11 cellular contexts compared by ENCODE assay signal in genomic region chr6:23174781-23175361, GRCh38.
A peak's percentile ranks its signal among the peaks of the same experiment; 100 is the strongest.
DNase-seq lines count a peak whose midpoint lies in the region; ATAC-seq, FAIRE-seq and TF ChIP-seq lines count a peak whose summit lies in the region.
"Had no signal": no experiment of that assay in that cellular context is flagged by ENCODE, and none has a peak within 500 bp of the region (broad histone marks: within the 10 kb centered on the region; RNA-seq: fewer than 3 reads in every experiment).

No MANE protein-coding gene starts in this region.

- intact Hi-C loops in GM12878 (cut with micrococcal nuclease; ENCODE audit: unreplicated experiment) (no loop called here), right cardiac atrium (cut with DNase I) (no loop called here)

- H3K4ac ChIP-seq in mesenchymal stem cell (ENCODE audit: low read depth in 1 of 2, low read length in 2 of 2), result no peak overlapping the region

- no peak overlapping the region for H3K18ac ChIP-seq in mesenchymal stem cell (ENCODE audit: low read depth in 1 of 2, low read length in 2 of 2)

- H3K4me3 ChIP-seq in AG09309 (ENCODE audit: control insufficient read depth, low read depth, low read length) (no peak overlapping the region), GM12878 (no peak overlapping the region), mesenchymal stem cell (ENCODE audit: insufficient read depth in 1 of 2, low read depth in 1 of 2, low read length in 2 of 2) (peak overlapping the region in 1 of 2 experiments; percentile 36), right cardiac atrium (ENCODE audit: low read length) (no peak overlapping the region)
- H3K4me3 ChIP-seq: SK-N-MC had no signal

- H2BK15ac ChIP-seq in mesenchymal stem cell (ENCODE audit: low read depth, poor library complexity, severe bottlenecking), result no peak overlapping the region

- H2AK5ac ChIP-seq in mesenchymal stem cell (ENCODE audit: low read length, severe bottlenecking), result no peak overlapping the region

- WGBS in GM12878 (ENCODE audit: insufficient coverage, insufficient replicate concordance, low lambda C conversion rate, missing lambda C conversion rate), result 25% methylated on average over 7 of the region's 7 CpGs
- 11% methylated on average over 2 of the region's 7 CpGs for WGBS in mesenchymal stem cell
- 93% methylated on average over 7 of the region's 7 CpGs for WGBS in right cardiac atrium

- no peaks in the 10 kb centered on the region for H3K79me1 ChIP-seq in mesenchymal stem cell (replicated peaks; ENCODE audit: low read length, poor library complexity, severe bottlenecking)

- H3K36me3 ChIP-seq in GM12878 (ENCODE audit: control insufficient read depth in 2 of 2, insufficient read depth in 2 of 2, low read length in 1 of 2) (no peaks in the 10 kb centered on the region), mesenchymal stem cell (ENCODE audit: control insufficient read depth in 1 of 2, insufficient read depth in 2 of 2, low read depth in 1 of 2, low read length in 2 of 2) (no peaks in the 10 kb centered on the region)

- H2BK120ac ChIP-seq in mesenchymal stem cell (ENCODE audit: low read depth, low read length), result no peak overlapping the region

- no peak overlapping the region for H3K27ac ChIP-seq in GM12878 (ENCODE audit: control insufficient read depth, insufficient read depth)
- H3K27ac ChIP-seq in mesenchymal stem cell (ENCODE audit: low read length, poor library complexity, severe bottlenecking), result peak overlapping the region; percentile 49
- H3K27ac ChIP-seq in right cardiac atrium (ENCODE audit: low read length), result no peak overlapping the region
- H3K27ac ChIP-seq: SK-N-MC had no signal

- no peak overlapping the region for H3K14ac ChIP-seq in mesenchymal stem cell (ENCODE audit: low read length in 2 of 2)

- no peaks in the 10 kb centered on the region for H3K79me2 ChIP-seq in GM12878 (ENCODE audit: control insufficient read depth, insufficient read depth, low read length)

- peak; percentile 35; the same call in 2 of the 3 replicates for ATAC-seq in GM12878
- no peak for ATAC-seq in right cardiac atrium
- no peak for ATAC-seq in GM21515 (IDR thresholded peaks at IDR 0.05; ENCODE audit: unreplicated experiment)

- TF ChIP-seq POLR2A in GM12878 (IDR thresholded peaks at IDR 0.05; ENCODE audit: low read depth, low read length), result no peak

- TF ChIP-seq CTCF in AG09309 (IDR thresholded peaks at IDR 0.05; ENCODE audit: control insufficient read depth, insufficient read depth, low read depth, low read length, missing control alignments), result no peak
- no peak for TF ChIP-seq CTCF in GM12878 (IDR thresholded peaks at IDR 0.05 in 2 of 3, conservative IDR thresholded peaks at IDR 0.05 in 1 of 3; ENCODE audit: control insufficient read depth in 2 of 3, extremely low read depth in 1 of 3, insufficient read depth in 1 of 3, low read depth in 3 of 3, low read length in 3 of 3)

- H3K4me2 ChIP-seq in GM12878 (ENCODE audit: control insufficient read depth, insufficient read depth) (no peak overlapping the region), mesenchymal stem cell (ENCODE audit: low read length, poor library complexity, severe bottlenecking) (no peak overlapping the region)

- CTCF ChIA-PET in GM12878 (lab: Yijun Ruan, JAX), result no interaction called here

- TF ChIP-seq RAD21 in GM12878 (IDR thresholded peaks at IDR 0.05; ENCODE audit: insufficient read depth, low read depth, low read length), result no peak

- H3K27me3 ChIP-seq in GM12878 (replicated peaks in 1 of 2; ENCODE audit: control insufficient read depth in 2 of 2, insufficient read depth in 2 of 2, low read length in 1 of 2) (no peaks in the 10 kb centered on the region), mesenchymal stem cell (ENCODE audit: control insufficient read depth in 1 of 2, insufficient read depth in 1 of 2, low read length in 2 of 2) (no peaks in the 10 kb centered on the region), right cardiac atrium (ENCODE audit: control insufficient read depth, insufficient read depth) (no peaks in the 10 kb centered on the region)

- H3K23ac ChIP-seq in mesenchymal stem cell (ENCODE audit: low read length in 2 of 2), result no peak overlapping the region

- H3K9me3 ChIP-seq in GM12878 (replicated peaks; ENCODE audit: control insufficient read depth, insufficient read depth, low read length) (no peaks in the 10 kb centered on the region), mesenchymal stem cell (ENCODE audit: control insufficient read depth, low read length) (no peaks in the 10 kb centered on the region), right cardiac atrium (ENCODE audit: control insufficient read depth, low read length) (no peaks in the 10 kb centered on the region)

- DNase-seq in AG09309 (ENCODE audit: low read depth), result peak; percentile 96
- DNase-seq in HS-27A (ENCODE audit: low read depth), result peak; percentile 89
- DNase-seq in GM12878 (ENCODE audit: low read depth, low spot score), result no peak
- DNase-seq in mesenchymal stem cell, result peak; percentile 97
- no peak for DNase-seq in D341Med (ENCODE audit: low spot score)
- DNase-seq in right cardiac atrium, result no peak
- no peak for DNase-seq in RPMI8226
- DNase-seq: DMS79; stimulated activated CD4-positive, alpha-beta T cell treated with anti-CD3 and anti-CD28 coated beads, Interleukin-4, amount 100 ng/mL, for 4 hours had no signal

- SMC1A ChIA-PET in GM12878 (lab: Charles Lee; ENCODE audit: uncharacterized antibody, unreplicated experiment), result no interaction called here

- H2AFZ ChIP-seq in GM12878 (ENCODE audit: control insufficient read depth, low read depth, low read length) (no peak overlapping the region), mesenchymal stem cell (ENCODE audit: low read depth, low read length) (no peak overlapping the region)

- no peak for TF ChIP-seq EP300 in GM12878 (IDR thresholded peaks at IDR 0.05; ENCODE audit: borderline replicate concordance in 1 of 2, control insufficient read depth in 1 of 2, low read depth in 2 of 2, low read length in 2 of 2)

- H2BK5ac ChIP-seq in mesenchymal stem cell (ENCODE audit: low read depth, low read length, poor library complexity, severe bottlenecking), result no peak overlapping the region

- no peaks in the 10 kb centered on the region for H4K20me1 ChIP-seq in GM12878 (ENCODE audit: control insufficient read depth, insufficient read depth)

- POLR2A ChIA-PET in GM12878 (lab: Charles Lee), result no interaction called here

- no peak for FAIRE-seq in GM12878 (lab: Jason Lieb, UNC)

- no peak overlapping the region for H4K8ac ChIP-seq in mesenchymal stem cell (ENCODE audit: low read length)

- H2BK12ac ChIP-seq in mesenchymal stem cell (ENCODE audit: low read length in 2 of 2), result no peak overlapping the region

- no peaks in the 10 kb centered on the region for H3K4me1 ChIP-seq in GM12878 (ENCODE audit: control insufficient read depth, insufficient read depth, low read length)
- no peaks in the 10 kb centered on the region for H3K4me1 ChIP-seq in mesenchymal stem cell (ENCODE audit: control insufficient read depth, insufficient read depth, low read depth, low read length)
- no peaks in the 10 kb centered on the region for H3K4me1 ChIP-seq in right cardiac atrium (ENCODE audit: control insufficient read depth, insufficient read depth, low read length)

- RAD21 ChIA-PET in GM12878 (lab: Charles Lee; ENCODE audit: unreplicated experiment), result no interaction called here

- no peak overlapping the region for H3K9ac ChIP-seq in GM12878 (ENCODE audit: control insufficient read depth, insufficient read depth, low read length)
- H3K9ac ChIP-seq in mesenchymal stem cell (ENCODE audit: low read length), result peak overlapping the region; percentile 87

- BruUV-seq in GM12878 (replicated peaks; lab: Mats Ljungman, UMichigan), result no TSS peak

- in situ Hi-C loops in GM12878 (cut with MboI), result no loop called here

- H4K91ac ChIP-seq in mesenchymal stem cell (ENCODE audit: low read length), result no peak overlapping the region

TF ChIP-seq in GM12878, 131 proteins besides CTCF, POLR2A, EP300 and RAD21 (continues in another document):
- TF ChIP-seq ZNF592 (IDR thresholded peaks at IDR 0.05), result no peak
- no peak for TF ChIP-seq WRNIP1 (IDR thresholded peaks at IDR 0.05; ENCODE audit: borderline replicate concordance, low read depth, low read length)
- no peak for TF ChIP-seq PKNOX1 (IDR thresholded peaks at IDR 0.05)
- no peak for TF ChIP-seq ZNF274 (IDR thresholded peaks at IDR 0.05; ENCODE audit: insufficient read depth, insufficient read length)
- TF ChIP-seq CBFB (IDR thresholded peaks at IDR 0.05; ENCODE audit: low read depth), result no peak

Comparison
In these comparisons a context has a peak if more than half of its experiments do, and no peak if none do; other contexts are left out.
1. DNase-seq: peak in AG09309 (single experiment), HS-27A (single experiment) and mesenchymal stem cell (single experiment); none in GM12878 (single experiment), D341Med (single experiment), right cardiac atrium (0 of 3) and RPMI8226 (single experiment).